Comparison of ENCODE assay signal across 1 cellular context in genomic region chr2:227029706-227030105, GRCh38.
TF ChIP-seq lines count a peak whose summit lies in the region.

No MANE protein-coding gene starts in this region.

TF ChIP-seq in K562, 482 proteins besides CTCF, POLR2A, EP300 and RAD21 (continued from another document):
- TF ChIP-seq CREM (IDR thresholded peaks at IDR 0.05; ENCODE audit: low read depth) (no peak), STAT5A (IDR thresholded peaks at IDR 0.05; ENCODE audit: borderline replicate concordance, low read length) (no peak), BRF1 (IDR thresholded peaks at IDR 0.05; ENCODE audit: borderline replicate concordance, extremely low read depth, insufficient read length) (no peak), SMAD2 (IDR thresholded peaks at IDR 0.05; ENCODE audit: low read depth, low read length) (no peak), HDGF (IDR thresholded peaks at IDR 0.05) (no peak), ZNF778 (CRISPR knock-in tag; IDR thresholded peaks at IDR 0.05) (no peak), TAF15 (IDR thresholded peaks at IDR 0.05; ENCODE audit: low read depth, low read length) (no peak), ZNF589 (CRISPR knock-in tag; IDR thresholded peaks at IDR 0.05; ENCODE audit: low read depth) (no peak), L3MBTL2 (IDR thresholded peaks at IDR 0.05) (no peak), SREBF1 (IDR thresholded peaks at IDR 0.05; ENCODE audit: borderline replicate concordance, low read depth, low read length) (no peak)
- TF ChIP-seq, protein P1, sequence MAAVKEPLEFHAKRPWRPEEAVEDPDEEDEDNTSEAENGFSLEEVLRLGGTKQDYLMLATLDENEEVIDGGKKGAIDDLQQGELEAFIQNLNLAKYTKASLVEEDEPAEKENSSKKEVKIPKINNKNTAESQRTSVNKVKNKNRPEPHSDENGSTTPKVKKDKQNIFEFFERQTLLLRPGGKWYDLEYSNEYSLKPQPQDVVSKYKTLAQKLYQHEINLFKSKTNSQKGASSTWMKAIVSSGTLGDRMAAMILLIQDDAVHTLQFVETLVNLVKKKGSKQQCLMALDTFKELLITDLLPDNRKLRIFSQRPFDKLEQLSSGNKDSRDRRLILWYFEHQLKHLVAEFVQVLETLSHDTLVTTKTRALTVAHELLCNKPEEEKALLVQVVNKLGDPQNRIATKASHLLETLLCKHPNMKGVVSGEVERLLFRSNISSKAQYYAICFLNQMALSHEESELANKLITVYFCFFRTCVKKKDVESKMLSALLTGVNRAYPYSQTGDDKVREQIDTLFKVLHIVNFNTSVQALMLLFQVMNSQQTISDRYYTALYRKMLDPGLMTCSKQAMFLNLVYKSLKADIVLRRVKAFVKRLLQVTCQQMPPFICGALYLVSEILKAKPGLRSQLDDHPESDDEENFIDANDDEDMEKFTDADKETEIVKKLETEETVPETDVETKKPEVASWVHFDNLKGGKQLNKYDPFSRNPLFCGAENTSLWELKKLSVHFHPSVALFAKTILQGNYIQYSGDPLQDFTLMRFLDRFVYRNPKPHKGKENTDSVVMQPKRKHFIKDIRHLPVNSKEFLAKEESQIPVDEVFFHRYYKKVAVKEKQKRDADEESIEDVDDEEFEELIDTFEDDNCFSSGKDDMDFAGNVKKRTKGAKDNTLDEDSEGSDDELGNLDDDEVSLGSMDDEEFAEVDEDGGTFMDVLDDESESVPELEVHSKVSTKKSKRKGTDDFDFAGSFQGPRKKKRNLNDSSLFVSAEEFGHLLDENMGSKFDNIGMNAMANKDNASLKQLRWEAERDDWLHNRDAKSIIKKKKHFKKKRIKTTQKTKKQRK (IDR thresholded peaks at IDR 0.05; ENCODE audit: borderline replicate concordance, low read depth, low read length), result no peak
